Comparison of ENCODE assay signal across 14 cellular contexts in genomic region chr2:138123741-138124140, GRCh38.
DNase-seq lines count a peak whose midpoint lies in the region; ATAC-seq, FAIRE-seq and TF ChIP-seq lines count a peak whose summit lies in the region.
"Had no signal": no experiment of that assay in that cellular context is flagged by ENCODE, and none has a peak within 500 bp of the region (broad histone marks: within the 10 kb centered on the region; RNA-seq: fewer than 3 reads in every experiment).

No MANE protein-coding gene starts in this region.

- no peak overlapping the region for H3K18ac ChIP-seq in mesendoderm (ENCODE audit: low read length)

- FAIRE-seq in GM12891 (lab: Jason Lieb, UNC) (no peak), pancreas (lab: Jason Lieb, UNC) (no peak)
- FAIRE-seq: GM18507 had no signal

- no peaks in the 10 kb centered on the region for H3K9me3 ChIP-seq in pancreas
- H3K9me3 ChIP-seq: Caco-2 had no signal

- no peak overlapping the region for H2BK5ac ChIP-seq in mesendoderm (ENCODE audit: low read length)

- H4K8ac ChIP-seq in mesendoderm (ENCODE audit: low read depth, low read length), result no peak overlapping the region

- H3K4me3 ChIP-seq in mesendoderm (ENCODE audit: low read length) (no peak overlapping the region), pancreas (no peak overlapping the region)
- H3K4me3 ChIP-seq: GM23338 had no signal

- no peak overlapping the region for H3K4me2 ChIP-seq in mesendoderm (ENCODE audit: low read length)
- H3K4me2 ChIP-seq: GM23338 had no signal

- H3K23ac ChIP-seq in mesendoderm (ENCODE audit: low read length), result no peak overlapping the region

- no peak overlapping the region for H2BK120ac ChIP-seq in mesendoderm (ENCODE audit: low read depth, low read length)

- no peak overlapping the region for H3K4ac ChIP-seq in mesendoderm (ENCODE audit: low read depth, low read length)

- no peak overlapping the region for H3K9ac ChIP-seq in mesendoderm (ENCODE audit: low read length)

- no peak for TF ChIP-seq POLR2A in GM12891 (IDR thresholded peaks at IDR 0.05; ENCODE audit: low read depth, low read length)

- H4K5ac ChIP-seq in mesendoderm (ENCODE audit: low read length), result no peak overlapping the region

- no peak overlapping the region for H3K56ac ChIP-seq in mesendoderm (ENCODE audit: low read length)

- TF ChIP-seq CTCF in foreskin keratinocyte (conservative IDR thresholded peaks at IDR 0.05) (no peak), pancreas (IDR thresholded peaks at IDR 0.05) (no peak)

- intact Hi-C loops in pancreas (cut with DNase I), result no loop called here

- H3K27ac ChIP-seq in foreskin keratinocyte, result peak overlapping the region; percentile 89
- no peak overlapping the region for H3K27ac ChIP-seq in mesendoderm (ENCODE audit: low read depth, low read length)
- no peak overlapping the region for H3K27ac ChIP-seq in pancreas

- no peaks in the 10 kb centered on the region for H3K79me1 ChIP-seq in mesendoderm (ENCODE audit: low read length)

- H3K4me1 ChIP-seq in foreskin keratinocyte, result peaks cover 21% of the 10 kb centered on the region
- peaks cover 5% of the 10 kb centered on the region for H3K4me1 ChIP-seq in mesendoderm (ENCODE audit: control insufficient read depth, low read depth, low read length)
- no peaks in the 10 kb centered on the region for H3K4me1 ChIP-seq in pancreas

- H3K79me2 ChIP-seq in mesendoderm (ENCODE audit: control insufficient read depth, insufficient read depth, low read length), result no peaks in the 10 kb centered on the region

- DNase-seq in NCI-H226, result peak; percentile 71
- no peak for DNase-seq in foreskin keratinocyte
- DNase-seq in mesendoderm, result peak; percentile 63
- DNase-seq in CD1c-positive myeloid dendritic cell (ENCODE audit: extremely low spot score), result no peak
- DNase-seq in GM12891 (ENCODE audit: insufficient read length, low spot score), result no peak
- DNase-seq in pancreas, result no peak
- DNase-seq: CD8-positive, alpha-beta memory T cell; DND-41; GF-D8; H7 had no signal

- no peak overlapping the region for H2BK15ac ChIP-seq in mesendoderm (replicated peaks; ENCODE audit: low read depth)

- ATAC-seq in foreskin keratinocyte, result no peak
- ATAC-seq in GM19467 (IDR thresholded peaks at IDR 0.05; ENCODE audit: unreplicated experiment), result no peak
- ATAC-seq in pancreas, result no peak
- ATAC-seq: GM23338 had no signal

- H3K36me3 ChIP-seq in mesendoderm (ENCODE audit: control insufficient read depth, insufficient read depth, low read length) (no peaks in the 10 kb centered on the region), pancreas (no peaks in the 10 kb centered on the region)

- no peak overlapping the region for H2AK5ac ChIP-seq in mesendoderm (ENCODE audit: low read length)

- H3K27me3 ChIP-seq in foreskin keratinocyte (no peaks in the 10 kb centered on the region), mesendoderm (ENCODE audit: insufficient read depth, low read length, poor library complexity) (no peaks in the 10 kb centered on the region), pancreas (no peaks in the 10 kb centered on the region)

TF ChIP-seq in GM12891, 5 proteins besides CTCF, POLR2A, EP300 and RAD21:
- TF ChIP-seq TAF1 (IDR thresholded peaks at IDR 0.05; ENCODE audit: low read depth, low read length) (no peak), SPI1 (IDR thresholded peaks at IDR 0.05; ENCODE audit: low read depth, low read length) (no peak), POLR2AphosphoS5 (IDR thresholded peaks at IDR 0.05; ENCODE audit: low read depth, low read length) (no peak), PAX5 (IDR thresholded peaks at IDR 0.05; ENCODE audit: insufficient read depth, low read length, severe bottlenecking) (no peak), POU2F2 (IDR thresholded peaks at IDR 0.05; ENCODE audit: low read depth, low read length) (no peak)

Comparison
In these comparisons a context has a peak if more than half of its experiments do, and no peak if none do; other contexts are left out.
1. DNase-seq: peak in NCI-H226 (single experiment) and mesendoderm (single experiment); none in foreskin keratinocyte (0 of 2), CD1c-positive myeloid dendritic cell (single experiment), GM12891 (single experiment) and pancreas (0 of 6).